In the genomic region with DNA sequence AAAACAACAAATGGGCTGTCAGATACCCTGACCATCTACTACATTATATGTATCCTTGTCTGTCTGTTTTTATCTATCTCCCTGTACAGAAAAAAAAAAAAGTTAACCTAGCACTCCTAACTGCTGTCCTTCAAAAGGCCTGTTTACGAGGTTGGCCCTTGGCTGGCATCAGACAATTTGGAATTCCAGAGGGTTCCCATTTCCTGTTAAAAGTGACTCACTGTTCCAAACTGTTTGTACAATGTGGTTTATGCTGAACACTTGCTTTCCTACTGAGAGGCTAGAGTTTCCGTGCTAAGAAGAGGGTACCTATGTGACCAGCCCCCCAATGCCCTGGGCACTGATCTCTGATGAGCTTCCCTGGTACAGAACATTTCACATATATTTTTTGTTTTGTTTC, we compare ENCODE assay signal across 12 cellular contexts.
DNase-seq lines count a peak whose midpoint lies in the region; ATAC-seq and TF ChIP-seq lines count a peak whose summit lies in the region.
"Had no signal": no experiment of that assay in that cellular context is flagged by ENCODE, and none has a peak within 500 bp of the region (broad histone marks: within the 10 kb centered on the region; RNA-seq: fewer than 3 reads in every experiment).

No MANE protein-coding gene starts in this region.

- H3K4me1 ChIP-seq in mammary epithelial cell (ENCODE audit: insufficient read depth, low read length) = peaks cover 6% of the 10 kb centered on the region
- H3K4me1 ChIP-seq: esophagus squamous epithelium had no signal

- CTCF ChIA-PET in mammary epithelial cell (lab: Charles Lee; ENCODE audit: low non-redundant PET) = no interaction called here

- ATAC-seq in GM21786 (IDR thresholded peaks at IDR 0.05; ENCODE audit: unreplicated experiment) (no peak), GM21529 (IDR thresholded peaks at IDR 0.05; ENCODE audit: unreplicated experiment) (no peak)

- peaks cover 4% of the 10 kb centered on the region for H3K9me3 ChIP-seq in mammary epithelial cell (replicated peaks; ENCODE audit: insufficient read depth, low read length)

- no peaks in the 10 kb centered on the region for H3K27me3 ChIP-seq in mammary epithelial cell (ENCODE audit: insufficient read depth, low read length)
- H3K27me3 ChIP-seq in kidney epithelial cell (ENCODE audit: control insufficient read depth, insufficient read depth, low read length) = no peaks in the 10 kb centered on the region

- H3K27ac ChIP-seq in C4-2B = peak overlapping the region; percentile 92
- H3K27ac ChIP-seq in mammary epithelial cell (ENCODE audit: insufficient read depth, low read depth, low read length) = no peak overlapping the region
- H3K27ac ChIP-seq: esophagus squamous epithelium, WERI-Rb-1 had no signal

- DNase-seq in LNCaP clone FGC (ENCODE audit: low read depth) (peak; percentile 96), mammary epithelial cell (peak; percentile 70), kidney epithelial cell (ENCODE audit: low read depth) (peak; percentile 35), HuH-7.5 (ENCODE audit: low spot score) (no peak), COR-L47 (lab: John Stamatoyannopoulos, UW) (no peak)
- DNase-seq: esophagus squamous epithelium, immature natural killer cell, NCI-H2029, WERI-Rb-1 had no signal

- H3K4me3 ChIP-seq in LNCaP clone FGC (ENCODE audit: low read depth, low read length) = no peak overlapping the region
- H3K4me3 ChIP-seq in mammary epithelial cell (replicated peaks in 1 of 3; ENCODE audit: insufficient read depth in 1 of 3, low read depth in 2 of 3, low read length in 3 of 3) = no peak overlapping the region
- H3K4me3 ChIP-seq in kidney epithelial cell (ENCODE audit: low read depth, low read length) = no peak overlapping the region
- H3K4me3 ChIP-seq: esophagus squamous epithelium had no signal

- TF ChIP-seq CTCF in C4-2B (conservative IDR thresholded peaks at IDR 0.05) = no peak
- no peak for TF ChIP-seq CTCF in LNCaP clone FGC (IDR thresholded peaks at IDR 0.05; ENCODE audit: control insufficient read depth, extremely low read depth, insufficient read depth)
- no peak for TF ChIP-seq CTCF in mammary epithelial cell (conservative IDR thresholded peaks at IDR 0.05 in 1 of 2, IDR thresholded peaks at IDR 0.05 in 1 of 2; ENCODE audit: extremely low read depth in 1 of 2, insufficient read depth in 1 of 2, low read depth in 1 of 2, low read length in 2 of 2)
- TF ChIP-seq CTCF in kidney epithelial cell (IDR thresholded peaks at IDR 0.05; ENCODE audit: insufficient read depth, low read length, poor library complexity, severe bottlenecking) = no peak

- no peaks in the 10 kb centered on the region for H3K36me3 ChIP-seq in mammary epithelial cell (ENCODE audit: insufficient read depth, low read length)
- no peaks in the 10 kb centered on the region for H3K36me3 ChIP-seq in kidney epithelial cell (ENCODE audit: control insufficient read depth, insufficient read depth, low read length)
- H3K36me3 ChIP-seq: esophagus squamous epithelium had no signal

- in situ Hi-C loops in mammary epithelial cell (cut with MboI; ENCODE audit: low sequenced_read_pairs in 2 of 2) = no loop called here

- WGBS in mammary epithelial cell (ENCODE audit: low coverage, missing lambda C conversion rate) = 4% methylated on average over 2 of the region's 2 CpGs

- no peak overlapping the region for H3K9ac ChIP-seq in mammary epithelial cell (ENCODE audit: insufficient read depth, low read length)

- BruUV-seq in mammary epithelial cell (replicated peaks; lab: Mats Ljungman, UMichigan) = no TSS peak

- no peak overlapping the region for H2AFZ ChIP-seq in mammary epithelial cell (ENCODE audit: low read depth, low read length)

- H4K20me1 ChIP-seq in mammary epithelial cell (ENCODE audit: insufficient read depth, low read length) = no peaks in the 10 kb centered on the region

- H3K79me2 ChIP-seq in mammary epithelial cell (ENCODE audit: insufficient read depth, low read length) = no peaks in the 10 kb centered on the region

- H3K4me2 ChIP-seq in mammary epithelial cell (ENCODE audit: insufficient read depth, low read depth, low read length) = no peak overlapping the region

- dilution Hi-C loops in mammary epithelial cell (cut with HindIII; ENCODE audit: low sequenced_read_pairs) = no loop called here

- intact Hi-C loops in mammary epithelial cell (cut with micrococcal nuclease) = no loop called here

Comparison
In these comparisons a context has a peak if more than half of its experiments do, and no peak if none do; other contexts are left out.
1. DNase-seq: peak in LNCaP clone FGC (single experiment), mammary epithelial cell (single experiment) and kidney epithelial cell (single experiment); none in HuH-7.5 (single experiment) and COR-L47 (single experiment).